ENCODE assay signal across 30 cellular contexts in genomic region chr17:38994026-38994425, GRCh38.
"Had no signal": no experiment of that assay in that cellular context is flagged by ENCODE, and none has a peak within 500 bp of the region (broad histone marks: within the 10 kb centered on the region; RNA-seq: fewer than 3 reads in every experiment).

No MANE protein-coding gene starts in this region.

- ATAC-seq: activated naive CD8-positive, alpha-beta T cell treated with anti-CD3 and anti-CD28 coated beads, Interleukin-2, amount 50 U/mL, for 24 hours; activated T-cell treated with anti-CD3 and anti-CD28 coated beads, Interleukin-2, amount 50 U/mL, for 4 hours; activated T-helper 17 cell treated with anti-CD3 and anti-CD28 coated beads, Interleukin-2, amount 50 U/mL, for 72 hours; left lobe of liver; natural killer cell; psoas muscle; stimulated activated memory B cell treated with anti-CD40 and anti-IgM and Interleukin-4, amounts not matched to agents 10 μg/mL and 1 μg/mL and 100 μg/mL, for 72 hours; stimulated activated naive CD8-positive, alpha-beta T cell treated with anti-CD3 and anti-CD28 coated beads, Interleukin-15, amount 100 ng/mL, for 72 hours had no signal

- DNase-seq: activated CD4-positive, alpha-beta memory T cell treated with anti-CD3 and anti-CD28 coated beads for 36 hours; activated CD4-positive, alpha-beta T cell treated with anti-CD3 and anti-CD28 coated beads, Interleukin-2, amount 10 ng/mL, durations not matched to agents 24 days and 14 days; activated CD4-positive, CD25-positive, alpha-beta regulatory T cell treated with anti-CD3 and anti-CD28 coated beads, Interleukin-2, amount 50 U/mL, for 72 hours; activated gamma-delta T cell treated with Interleukin-2 at 50 U/mL for 16 hours; activated naive CD8-positive, alpha-beta T cell treated with anti-CD3 and anti-CD28 coated beads, Interleukin-2, amount 50 U/mL, for 24 hours; activated T-cell treated with anti-CD3 and anti-CD28 coated beads, Interleukin-2, amount 50 U/mL, for 4 hours; amygdala; caudate nucleus; effector CD4-positive, alpha-beta T cell; esophagus squamous epithelium; foreskin melanocyte; kidney glomerular epithelial cell; mesendoderm; natural killer cell; occipital lobe; psoas muscle; stimulated activated CD4-positive, alpha-beta T cell treated with anti-CD3 and anti-CD28 coated beads, Interleukin-1b, Interleukin-23, amount 100 ng/mL, for 48 hours; stimulated activated CD4-positive, alpha-beta T cell treated with anti-CD3 and anti-CD28 coated beads, Interleukin-4, amount 100 ng/mL, for 4 hours; stimulated activated CD8-positive, alpha-beta memory T cell treated with anti-CD3 and anti-CD28 coated beads, Interleukin-4, amount 100 ng/mL, for 48 hours; stimulated activated naive CD8-positive, alpha-beta T cell treated with anti-CD3 and anti-CD28 coated beads, Interleukin-15, amount 100 ng/mL, for 72 hours; substantia nigra; upper lobe of left lung had no signal

- H3K27ac ChIP-seq: epithelial cell of prostate, esophagus squamous epithelium, neural progenitor cell, parathyroid adenoma, psoas muscle, upper lobe of left lung, vagina had no signal

- H3K27me3 Mint-ChIP-seq: activated naive CD4-positive, alpha-beta T cell treated with anti-CD3 and anti-CD28 coated beads, Interleukin-2, amount 50 U/mL, for 24 hours; activated naive CD8-positive, alpha-beta T cell treated with anti-CD3 and anti-CD28 coated beads, Interleukin-2, amount 50 U/mL, for 24 hours; activated T-helper 17 cell treated with anti-CD3 and anti-CD28 coated beads, Interleukin-2, amount 50 U/mL, for 72 hours; stimulated activated naive CD8-positive, alpha-beta T cell treated with anti-CD3 and anti-CD28 coated beads, Interleukin-15, amount 100 ng/mL, for 72 hours had no signal

- H3K27ac Mint-ChIP-seq: activated CD4-positive, alpha-beta memory T cell treated with anti-CD3 and anti-CD28 coated beads for 36 hours; activated CD4-positive, alpha-beta T cell treated with anti-CD3 and anti-CD28 coated beads, Interleukin-2, amount 10 ng/mL, durations not matched to agents 24 days and 14 days; activated naive CD4-positive, alpha-beta T cell treated with anti-CD3 and anti-CD28 coated beads, Interleukin-2, amount 50 U/mL, for 24 hours; activated naive CD8-positive, alpha-beta T cell treated with anti-CD3 and anti-CD28 coated beads, Interleukin-2, amount 50 U/mL, for 24 hours; activated T-helper 17 cell treated with anti-CD3 and anti-CD28 coated beads, Interleukin-2, amount 50 U/mL, for 72 hours; natural killer cell; neural progenitor cell; stimulated activated memory B cell treated with anti-CD40 and anti-IgM and Interleukin-4, amounts not matched to agents 10 μg/mL and 1 μg/mL and 100 μg/mL, for 72 hours; stimulated activated naive CD8-positive, alpha-beta T cell treated with anti-CD3 and anti-CD28 coated beads, Interleukin-15, amount 100 ng/mL, for 72 hours had no signal

- H3K4me1 Mint-ChIP-seq: activated naive CD4-positive, alpha-beta T cell treated with anti-CD3 and anti-CD28 coated beads, Interleukin-2, amount 50 U/mL, for 24 hours; activated T-helper 17 cell treated with anti-CD3 and anti-CD28 coated beads, Interleukin-2, amount 50 U/mL, for 72 hours; natural killer cell; neural progenitor cell; stimulated activated memory B cell treated with anti-CD40 and anti-IgM and Interleukin-4, amounts not matched to agents 10 μg/mL and 1 μg/mL and 100 μg/mL, for 72 hours; stimulated activated naive CD8-positive, alpha-beta T cell treated with anti-CD3 and anti-CD28 coated beads, Interleukin-15, amount 100 ng/mL, for 72 hours had no signal

- H3K4me3 Mint-ChIP-seq: activated CD4-positive, alpha-beta memory T cell treated with anti-CD3 and anti-CD28 coated beads for 36 hours; activated CD4-positive, alpha-beta T cell treated with anti-CD3 and anti-CD28 coated beads, Interleukin-2, amount 10 ng/mL, durations not matched to agents 24 days and 14 days; activated naive CD4-positive, alpha-beta T cell treated with anti-CD3 and anti-CD28 coated beads, Interleukin-2, amount 50 U/mL, for 24 hours; activated naive CD8-positive, alpha-beta T cell treated with anti-CD3 and anti-CD28 coated beads, Interleukin-2, amount 50 U/mL, for 24 hours; activated T-cell treated with anti-CD3 and anti-CD28 coated beads, Interleukin-2, amount 50 U/mL, for 4 hours; activated T-helper 17 cell treated with anti-CD3 and anti-CD28 coated beads, Interleukin-2, amount 50 U/mL, for 72 hours; natural killer cell; neural progenitor cell; stimulated activated memory B cell treated with anti-CD40 and anti-IgM and Interleukin-4, amounts not matched to agents 10 μg/mL and 1 μg/mL and 100 μg/mL, for 72 hours; stimulated activated naive CD8-positive, alpha-beta T cell treated with anti-CD3 and anti-CD28 coated beads, Interleukin-15, amount 100 ng/mL, for 72 hours had no signal

- H3K36me3 Mint-ChIP-seq: neural progenitor cell had no signal
